ENCODE assay signal across 22 cellular contexts in genomic region chr11:122306776-122307479, GRCh38.
DNase-seq lines count a peak whose midpoint lies in the region; ATAC-seq and TF ChIP-seq lines count a peak whose summit lies in the region.
"Had no signal": no experiment of that assay in that cellular context is flagged by ENCODE, and none has a peak within 500 bp of the region (broad histone marks: within the 10 kb centered on the region; RNA-seq: fewer than 3 reads in every experiment).

No MANE protein-coding gene starts in this region.

- peaks cover 72% of the 10 kb centered on the region for H3K4me1 Mint-ChIP-seq in WTC11
- no peaks in the 10 kb centered on the region for H3K4me1 Mint-ChIP-seq in activated CD8-positive, alpha-beta T cell treated with anti-CD3 and anti-CD28 coated beads, Interleukin-2, amount 10 ng/mL, durations not matched to agents 7 days and 5 days (ENCODE audit: low read depth)
- H3K4me1 Mint-ChIP-seq: T-helper 17 cell had no signal

- peaks cover 8% of the 10 kb centered on the region for H3K4me1 ChIP-seq in vagina
- H3K4me1 ChIP-seq: Peyer's patch, upper lobe of left lung had no signal

- H3K36me3 Mint-ChIP-seq in WTC11: no peaks in the 10 kb centered on the region
- H3K36me3 Mint-ChIP-seq in activated CD8-positive, alpha-beta T cell treated with anti-CD3 and anti-CD28 coated beads, Interleukin-2, amount 10 ng/mL, durations not matched to agents 7 days and 5 days (ENCODE audit: low read depth): no peaks in the 10 kb centered on the region
- H3K36me3 Mint-ChIP-seq: activated CD4-positive, alpha-beta memory T cell treated with anti-CD3 and anti-CD28 coated beads for 36 hours had no signal

- no peaks in the 10 kb centered on the region for H3K36me3 ChIP-seq in vagina
- H3K36me3 ChIP-seq: Peyer's patch, upper lobe of left lung had no signal

- DNase-seq in WTC11 (ENCODE audit: low spot score) (peak; percentile 49), fibroblast of peridontal ligament (ENCODE audit: extremely low read depth) (peak; percentile 63), medulla oblongata (ENCODE audit: extremely low spot score) (peak; percentile 70), vagina (ENCODE audit: extremely low spot score in 2 of 2) (no peak), NCI-H1092 (lab: John Stamatoyannopoulos, UW) (no peak)
- no peak for DNase-seq in activated CD8-positive, alpha-beta T cell treated with anti-CD3 and anti-CD28 coated beads, Interleukin-2, amount 10 ng/mL, durations not matched to agents 7 days and 5 days
- DNase-seq in stimulated activated CD4-positive, alpha-beta T cell treated with anti-CD3 and anti-CD28 coated beads, Interleukin-4, amount 100 ng/mL, for 4 hours: no peak
- DNase-seq: activated CD4-positive, alpha-beta memory T cell treated with anti-CD3 and anti-CD28 coated beads for 36 hours; activated naive CD4-positive, alpha-beta T cell; activated T-cell treated with anti-CD3 and anti-CD28 coated beads, Interleukin-2, amount 50 U/mL, for 1 hour; cerebellar nuclear complex; effector memory CD4-positive, alpha-beta T cell; GF-D8; NCI-H1436; Peyer's patch; stimulated activated naive CD4-positive, alpha-beta T cell; T-helper 17 cell; upper lobe of left lung had no signal

- H3K4me3 Mint-ChIP-seq in WTC11: peak overlapping the region; percentile 29
- no peak overlapping the region for H3K4me3 Mint-ChIP-seq in activated CD8-positive, alpha-beta T cell treated with anti-CD3 and anti-CD28 coated beads, Interleukin-2, amount 10 ng/mL, durations not matched to agents 7 days and 5 days
- H3K4me3 Mint-ChIP-seq: activated CD4-positive, alpha-beta memory T cell treated with anti-CD3 and anti-CD28 coated beads for 36 hours; T-helper 17 cell had no signal

- peak; percentile 83 for ATAC-seq in WTC11
- ATAC-seq in activated CD8-positive, alpha-beta T cell treated with anti-CD3 and anti-CD28 coated beads, Interleukin-2, amount 10 ng/mL, durations not matched to agents 7 days and 5 days: no peak
- ATAC-seq: GM12878, left lobe of liver, T-helper 17 cell had no signal

- H3K27ac Mint-ChIP-seq in WTC11: no peak overlapping the region
- H3K27ac Mint-ChIP-seq in activated CD8-positive, alpha-beta T cell treated with anti-CD3 and anti-CD28 coated beads, Interleukin-2, amount 10 ng/mL, durations not matched to agents 7 days and 5 days: no peak overlapping the region
- H3K27ac Mint-ChIP-seq: activated CD4-positive, alpha-beta memory T cell treated with anti-CD3 and anti-CD28 coated beads for 36 hours; T-helper 17 cell had no signal

- H3K4me3 ChIP-seq in vagina: no peak overlapping the region
- H3K4me3 ChIP-seq: GM12878, Peyer's patch, upper lobe of left lung had no signal

- no peaks in the 10 kb centered on the region for H3K27me3 ChIP-seq in vagina
- H3K27me3 ChIP-seq: Peyer's patch, upper lobe of left lung had no signal

- TF ChIP-seq CTCF in WTC11 (IDR thresholded peaks at IDR 0.05) (no peak), vagina (IDR thresholded peaks at IDR 0.05) (no peak)

- CTCF ChIA-PET in WTC11 (lab: Charles Lee): interaction anchor here (0.6 to 1.0 kb wide), 4 partner anchors 13 to 257 kb away, joined by 3 to 5 read pairs (median 3); no protein-coding TSS in a partner anchor
- CTCF ChIA-PET in activated CD8-positive, alpha-beta T cell treated with anti-CD3 and anti-CD28 coated beads, Interleukin-2, amount 10 ng/mL, durations not matched to agents 7 days and 5 days (lab: Charles Lee): no interaction called here

- no peaks in the 10 kb centered on the region for H3K9me3 ChIP-seq in vagina
- H3K9me3 ChIP-seq: Peyer's patch, upper lobe of left lung had no signal

- TF ChIP-seq POLR2A in vagina (IDR thresholded peaks at IDR 0.05): no peak

- peaks cover 15% of the 10 kb centered on the region for H3K27me3 Mint-ChIP-seq in WTC11 (ENCODE audit: low read depth)
- no peaks in the 10 kb centered on the region for H3K27me3 Mint-ChIP-seq in activated CD8-positive, alpha-beta T cell treated with anti-CD3 and anti-CD28 coated beads, Interleukin-2, amount 10 ng/mL, durations not matched to agents 7 days and 5 days (ENCODE audit: low read depth)

- H3K9me3 Mint-ChIP-seq in WTC11: no peaks in the 10 kb centered on the region
- no peaks in the 10 kb centered on the region for H3K9me3 Mint-ChIP-seq in activated CD8-positive, alpha-beta T cell treated with anti-CD3 and anti-CD28 coated beads, Interleukin-2, amount 10 ng/mL, durations not matched to agents 7 days and 5 days (ENCODE audit: insufficient read depth)
- H3K9me3 Mint-ChIP-seq: activated CD4-positive, alpha-beta memory T cell treated with anti-CD3 and anti-CD28 coated beads for 36 hours had no signal

- POLR2A ChIA-PET in WTC11 (lab: Charles Lee): no interaction called here
- POLR2A ChIA-PET in activated CD8-positive, alpha-beta T cell treated with anti-CD3 and anti-CD28 coated beads, Interleukin-2, amount 10 ng/mL, durations not matched to agents 7 days and 5 days (lab: Charles Lee): no interaction called here

- intact Hi-C loops in vagina (cut with DNase I): no loop called here

- peak overlapping the region; percentile 25 for H3K27ac ChIP-seq in vagina
- H3K27ac ChIP-seq: C4-2B, Peyer's patch, upper lobe of left lung, VCaP had no signal

TF ChIP-seq in WTC11, 78 proteins besides CTCF, POLR2A, EP300 and RAD21 (continues in another document):
- TF ChIP-seq TEAD1 (CRISPR knock-in tag; IDR thresholded peaks at IDR 0.05): peak; percentile 64; the same call in 1 of the 2 replicates
- no peak for TF ChIP-seq GABPB1 (CRISPR knock-in tag; IDR thresholded peaks at IDR 0.05)
- TF ChIP-seq NR2C2 (CRISPR knock-in tag; IDR thresholded peaks at IDR 0.05): no peak
- no peak for TF ChIP-seq ZSCAN18 (CRISPR knock-in tag; IDR thresholded peaks at IDR 0.05)
- no peak for TF ChIP-seq E2F1 (CRISPR knock-in tag; IDR thresholded peaks at IDR 0.05)
- no peak for TF ChIP-seq OVOL2 (CRISPR knock-in tag; IDR thresholded peaks at IDR 0.05; ENCODE audit: borderline replicate concordance)
- no peak for TF ChIP-seq ZNF219 (CRISPR knock-in tag; IDR thresholded peaks at IDR 0.05; ENCODE audit: borderline replicate concordance)
- peak; percentile 20; the same call in 1 of the 2 replicates for TF ChIP-seq SP1 (CRISPR knock-in tag; conservative IDR thresholded peaks at IDR 0.05)
- TF ChIP-seq CDX4 (CRISPR knock-in tag; IDR thresholded peaks at IDR 0.05; ENCODE audit: borderline replicate concordance): no peak
- 0 out of 2 replicates have a peak, but pooled peaks have one; percentile 34 for TF ChIP-seq FOXP4 (CRISPR knock-in tag; IDR thresholded peaks at IDR 0.05)
- TF ChIP-seq ATF2 (CRISPR knock-in tag; IDR thresholded peaks at IDR 0.05; ENCODE audit: borderline replicate concordance, low read depth): no peak
- TF ChIP-seq CBFB (CRISPR knock-in tag; IDR thresholded peaks at IDR 0.05; ENCODE audit: low read depth): no peak

Comparison
In these comparisons a context has a peak if more than half of its experiments do, and no peak if none do; other contexts are left out.
1. DNase-seq: peak in WTC11 (single experiment), fibroblast of peridontal ligament (single experiment) and medulla oblongata (single experiment); none in vagina (0 of 2), activated CD8-positive, alpha-beta T cell treated with anti-CD3 and anti-CD28 coated beads, Interleukin-2, amount 10 ng/mL, durations not matched to agents 7 days and 5 days (single experiment), stimulated activated CD4-positive, alpha-beta T cell treated with anti-CD3 and anti-CD28 coated beads, Interleukin-4, amount 100 ng/mL, for 4 hours (0 of 2) and NCI-H1092 (single experiment).